ENCODE assay signal across 1 cellular context in genomic region chr5:34243802-34244201, GRCh38.
TF ChIP-seq lines count a peak whose summit lies in the region.

No MANE protein-coding gene starts in this region.

TF ChIP-seq in K562, 482 proteins besides CTCF, POLR2A, EP300 and RAD21:
- TF ChIP-seq ZBTB11 (CRISPR knock-in tag; IDR thresholded peaks at IDR 0.05): 0 out of 6 replicates have a peak, but pooled peaks of 1 of the 3 experiments have one; percentile 33
- 0 out of 2 replicates have a peak, but pooled peaks have one; percentile 43 for TF ChIP-seq RBFOX2 (IDR thresholded peaks at IDR 0.05; ENCODE audit: low read depth, low read length)
TF ChIP-seq in K562: peak in this region for 2; not testable (repeated sequence) for 480.
